In the genomic region with DNA sequence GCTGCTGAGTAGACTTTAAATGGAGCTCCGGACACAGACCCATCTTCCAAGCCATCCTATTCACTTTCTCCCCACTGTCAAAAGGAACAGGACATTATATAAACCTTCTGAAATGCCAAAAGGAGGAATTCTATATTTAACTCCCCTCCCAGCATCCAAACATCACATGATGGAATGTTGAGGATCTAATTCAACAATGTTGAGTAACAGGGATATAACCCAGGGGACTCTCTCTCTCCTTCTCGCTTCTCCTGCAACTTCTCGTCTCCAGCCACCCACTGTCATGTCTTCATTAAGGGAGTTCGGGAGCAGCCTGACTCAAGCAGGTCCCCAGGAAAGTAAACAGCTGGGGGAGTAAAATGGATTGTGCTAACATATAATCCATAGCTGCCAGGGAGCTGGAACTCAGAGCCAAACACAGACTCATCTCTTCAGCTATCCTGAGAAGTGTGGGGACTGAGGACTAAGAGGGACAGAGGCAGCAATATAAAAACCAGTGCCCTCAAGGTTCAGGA, we compare ENCODE assay signal across 17 cellular contexts. TPM values are rescaled to one million over a fixed set of nuclear protein-coding genes. Genes with fewer than 3 reads are reported as not detected.
DNase-seq lines count a peak whose midpoint lies in the region; ATAC-seq and TF ChIP-seq lines count a peak whose summit lies in the region.
"Had no signal": no experiment of that assay in that cellular context is flagged by ENCODE, and none has a peak within 500 bp of the region (broad histone marks: within the 10 kb centered on the region; RNA-seq: fewer than 3 reads in every experiment).

No MANE protein-coding gene starts in this region.

- intact Hi-C loops in Panc1 (cut with micrococcal nuclease; ENCODE audit: unreplicated experiment): no loop called here

- no peak for DNase-seq in Panc1 (ENCODE audit: low read depth, low spot score)
- DNase-seq in hepatic stellate cell (ENCODE audit: low spot score): peak; percentile 20
- DNase-seq in superior temporal gyrus (ENCODE audit: extremely low spot score): peak; percentile 75
- no peak for DNase-seq in KG1 (lab: John Stamatoyannopoulos, UW)
- DNase-seq in suprapubic skin (ENCODE audit: low spot score in 2 of 2): no peak
- DNase-seq in EL: no peak
- DNase-seq: AML-193; DMS153; H9; Karpas-422; NCI-H187 treated with DMSO at 0.1 percent for 48 hours; NCI-H446; NK-92 treated with Interleukin-12 subunit alpha and Interleukin-12 subunit beta, amount 100 ng/mL, for 24 hours; SIG-M5 had no signal

- WGBS in suprapubic skin: 69% methylated on average over 4 of the region's 4 CpGs

- in situ Hi-C loops in Panc1 (cut with HindIII; ENCODE audit: low pct_unique_long_range_greater_than_20kb, low sequenced_read_pairs): no loop called here

- ATAC-seq in Panc1: no peak

- H3K4me3 ChIP-seq in Panc1 (ENCODE audit: low read depth in 2 of 2, low read length in 2 of 2): no peak overlapping the region
- no peak overlapping the region for H3K4me3 ChIP-seq in suprapubic skin

- H3K4me1 ChIP-seq in Panc1 (ENCODE audit: control insufficient read depth, insufficient read depth, low read length) (peaks cover 7% of the 10 kb centered on the region), suprapubic skin (no peaks in the 10 kb centered on the region)

- no peaks in the 10 kb centered on the region for H3K9me3 ChIP-seq in Panc1 (ENCODE audit: control insufficient read depth, insufficient read depth, low read depth, low read length)
- no peaks in the 10 kb centered on the region for H3K9me3 ChIP-seq in suprapubic skin

- TF ChIP-seq EP300 in suprapubic skin (IDR thresholded peaks at IDR 0.05): no peak

- TF ChIP-seq CTCF in Panc1 (IDR thresholded peaks at IDR 0.05) (no peak), suprapubic skin (IDR thresholded peaks at IDR 0.05) (no peak)

- H3K27me3 ChIP-seq in Panc1 (ENCODE audit: control insufficient read depth, insufficient read depth, low read length) (no peaks in the 10 kb centered on the region), suprapubic skin (no peaks in the 10 kb centered on the region)

- H3K27ac ChIP-seq in Panc1 (ENCODE audit: low read length): 0 out of 2 replicates have a peak overlapping the region, but pooled peaks have one; percentile 36
- H3K27ac ChIP-seq in cingulate gyrus (ENCODE audit: low read depth, low read length): peak overlapping the region; percentile 69
- H3K27ac ChIP-seq in suprapubic skin: no peak overlapping the region

- no TSS peak for BruUV-seq in Panc1 (replicated peaks; lab: Mats Ljungman, UMichigan)

- POLR2A ChIA-PET in Panc1 (lab: Charles Lee): no interaction called here

- H3K36me3 ChIP-seq in Panc1 (ENCODE audit: control insufficient read depth, insufficient read depth, low read length) (no peaks in the 10 kb centered on the region), suprapubic skin (no peaks in the 10 kb centered on the region)

- TF ChIP-seq POLR2A in suprapubic skin (IDR thresholded peaks at IDR 0.05): no peak

- CTCF ChIA-PET in Panc1 (lab: Charles Lee): no interaction called here

RNA-seq across cellular contexts. Expression of gene GRIN2A, which starts 51.7 kb away (rescaled TPM):
- 12.3 TPM for total RNA-seq in Panc1 (2021; ENCODE audit: unreplicated experiment)
- polyA plus RNA-seq in Panc1 (2012; ENCODE audit: insufficient read length): 6.9 TPM
- total RNA-seq in suprapubic skin: 1 to 10 TPM in 2 of 4 donors, under 1 TPM in 2; 0.08 to 5.4 (median 1.3) TPM
- total RNA-seq: OCI-LY7 had no signal
- polyA plus RNA-seq: CD14-positive monocyte had no signal

Comparison
In these comparisons a context has a peak if more than half of its experiments do, and no peak if none do; other contexts are left out.
1. DNase-seq: peak in hepatic stellate cell (single experiment) and superior temporal gyrus (single experiment); none in Panc1 (single experiment), KG1 (single experiment), suprapubic skin (0 of 2) and EL (single experiment).